12 cellular contexts compared by ENCODE assay signal in the genomic region with DNA sequence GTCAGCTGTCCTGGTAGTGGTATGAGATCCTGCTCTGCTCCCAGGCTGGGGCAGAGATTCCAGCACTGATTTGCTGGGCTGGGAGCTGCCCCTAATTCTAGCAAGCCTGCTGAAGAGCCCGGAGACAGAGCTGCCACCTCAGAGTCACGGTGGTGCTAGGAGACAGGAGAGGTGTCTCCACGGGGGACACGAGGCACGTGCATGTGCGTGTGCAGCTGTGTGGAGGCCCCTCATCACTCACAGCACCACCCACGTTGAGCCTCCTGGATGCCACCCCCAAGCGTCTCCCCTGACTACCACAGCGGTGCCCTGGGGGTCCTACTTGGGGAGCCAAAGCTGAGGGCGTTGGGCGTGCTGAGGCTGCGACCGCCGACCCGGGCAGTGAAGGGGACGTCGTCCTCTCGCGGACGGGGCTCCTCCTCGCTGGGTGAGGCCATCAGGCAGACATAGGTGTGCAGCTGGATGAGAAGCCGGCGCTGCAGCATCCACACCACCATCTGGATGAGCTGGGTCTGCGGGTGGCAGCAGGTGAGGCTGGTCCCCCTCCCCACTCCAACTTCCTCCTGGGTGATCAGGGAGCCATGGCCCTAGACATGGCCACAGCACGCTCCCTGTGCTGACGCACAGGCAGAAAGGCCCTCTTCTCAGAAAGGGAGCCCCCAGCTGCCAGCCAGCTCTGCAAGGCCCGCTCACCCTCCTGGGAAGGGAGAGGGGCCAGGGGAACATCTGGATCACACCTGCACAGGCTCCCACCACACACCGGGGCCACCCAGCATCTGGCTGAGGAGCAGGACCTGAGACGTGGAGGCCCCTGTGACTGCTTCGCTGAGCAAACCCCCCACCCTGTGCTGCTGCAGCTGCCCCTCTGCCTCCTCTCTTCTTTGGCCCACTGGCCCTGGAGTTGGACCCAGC.
"Had no signal": no experiment of that assay in that cellular context is flagged by ENCODE, and none has a peak within 500 bp of the region (broad histone marks: within the 10 kb centered on the region; RNA-seq: fewer than 3 reads in every experiment).

No MANE protein-coding gene starts in this region.

- ATAC-seq: lower lobe of right lung; psoas muscle; stimulated activated naive CD8-positive, alpha-beta T cell treated with anti-CD3 and anti-CD28 coated beads, Interleukin-15, amount 100 ng/mL, for 72 hours had no signal

- H3K27me3 ChIP-seq: sigmoid colon, spleen, testis had no signal

- DNase-seq: activated CD4-positive, CD25-positive, alpha-beta regulatory T cell treated with anti-CD3 and anti-CD28 coated beads, Interleukin-2, amount 50 U/mL, for 72 hours; activated naive CD4-positive, alpha-beta T cell; activated naive CD8-positive, alpha-beta T cell treated with anti-CD3 and anti-CD28 coated beads, Interleukin-2, amount 10 ng/mL, durations not matched to agents 7 days and 5 days; anterior cingulate cortex; lower lobe of right lung; occipital lobe; psoas muscle; sigmoid colon; spleen; stimulated activated naive CD8-positive, alpha-beta T cell treated with anti-CD3 and anti-CD28 coated beads, Interleukin-15, amount 100 ng/mL, for 72 hours; T-helper 1 cell; testis had no signal

- H3K27ac ChIP-seq: lower lobe of right lung, psoas muscle, sigmoid colon, spleen, testis had no signal

- H3K9me3 ChIP-seq: lower lobe of right lung, psoas muscle, sigmoid colon, spleen, testis had no signal

- H3K4me3 ChIP-seq: lower lobe of right lung, psoas muscle, sigmoid colon, spleen, testis had no signal
